26 cellular contexts compared by ENCODE assay signal in genomic region chr11:74009230-74009547, GRCh38. TPM values are rescaled to one million over a fixed set of nuclear protein-coding genes. Genes with fewer than 3 reads are reported as not detected.
A peak's percentile ranks its signal among the peaks of the same experiment; 100 is the strongest.
DNase-seq lines count a peak whose midpoint lies in the region; ATAC-seq and TF ChIP-seq lines count a peak whose summit lies in the region.
"Had no signal": no experiment of that assay in that cellular context is flagged by ENCODE, and none has a peak within 500 bp of the region (broad histone marks: within the 10 kb centered on the region; RNA-seq: fewer than 3 reads in every experiment).

No MANE protein-coding gene starts in this region.

- no peak overlapping the region for H3K4me3 ChIP-seq in BLaER1
- H3K4me3 ChIP-seq in naive thymus-derived CD4-positive, alpha-beta T cell (ENCODE audit: low read length), result no peak overlapping the region
- H3K4me3 ChIP-seq: HAP-1, K562, neural progenitor cell, prostate gland had no signal

- peak overlapping the region; percentile 36 for H3K27ac Mint-ChIP-seq in T-helper 2 cell treated with Interferon-gamma antibody and Interleukin-4, amounts not matched to agents 5 μg/mL and 100 μg/mL, for 36 hours
- peak overlapping the region; percentile 89 for H3K27ac Mint-ChIP-seq in activated T-helper 1 cell treated with anti-CD3 and anti-CD28 coated beads, Interleukin-12 subunit alpha, Interleukin-12 subunit beta, Interleukin-2, Interleukin-4 antibody, amounts not matched to agents 30 ng/mL and 10 ng/mL and 1 ng/mL, durations not matched to agents 14 hours and 24 hours and 36 hours
- H3K27ac Mint-ChIP-seq in naive thymus-derived CD4-positive, alpha-beta T cell, result peak overlapping the region; percentile 76 to 96 (median 89)
- H3K27ac Mint-ChIP-seq: neural progenitor cell, WTC11 had no signal

- CTCF ChIA-PET in naive thymus-derived CD4-positive, alpha-beta T cell (lab: Charles Lee), result no interaction called here
- CTCF ChIA-PET in GM10248 (lab: Yijun Ruan, JAX), result interaction anchor here (1.0 to 1.3 kb wide), 2 partner anchors 12 to 38 kb away, joined by 3 to 4 read pairs; no protein-coding TSS in a partner anchor

- H3K27me3 ChIP-seq in BLaER1, result no peaks in the 10 kb centered on the region
- H3K27me3 ChIP-seq in naive thymus-derived CD4-positive, alpha-beta T cell (ENCODE audit: control insufficient read depth in 2 of 2, insufficient read depth in 2 of 2, low read length in 2 of 2), result no peaks in the 10 kb centered on the region
- H3K27me3 ChIP-seq: neural progenitor cell had no signal

- POLR2A ChIA-PET in naive thymus-derived CD4-positive, alpha-beta T cell (lab: Charles Lee), result interaction anchor here (0.6 to 13.4 kb wide), 6 partner anchors 14 to 49 kb away, joined by 3 to 237 read pairs (median 13); partner anchors contain the start of gene UCP2
- POLR2A ChIA-PET in GM10248 (lab: Yijun Ruan, JAX), result interaction anchor here (1.5 kb wide), 1 partner anchor 11 kb away, joined by 3 read pairs; no protein-coding TSS in a partner anchor

- H3K4me3 Mint-ChIP-seq in T-helper 2 cell treated with Interferon-gamma antibody and Interleukin-4, amounts not matched to agents 5 μg/mL and 100 μg/mL, for 36 hours, result no peak overlapping the region
- H3K4me3 Mint-ChIP-seq in activated T-helper 1 cell treated with anti-CD3 and anti-CD28 coated beads, Interleukin-12 subunit alpha, Interleukin-12 subunit beta, Interleukin-2, Interleukin-4 antibody, amounts not matched to agents 30 ng/mL and 10 ng/mL and 1 ng/mL, durations not matched to agents 14 hours and 24 hours and 36 hours, result no peak overlapping the region
- H3K4me3 Mint-ChIP-seq in naive thymus-derived CD4-positive, alpha-beta T cell, result peak overlapping the region in 6 of 10 donors; percentile 23 to 66 (median 38)
- H3K4me3 Mint-ChIP-seq: neural progenitor cell, WTC11 had no signal

- peaks cover 22% of the 10 kb centered on the region for H3K36me3 ChIP-seq in BLaER1
- no peaks in the 10 kb centered on the region for H3K36me3 ChIP-seq in naive thymus-derived CD4-positive, alpha-beta T cell (ENCODE audit: control insufficient read depth in 2 of 3, insufficient read depth in 3 of 3, low read length in 3 of 3)
- H3K36me3 ChIP-seq: HAP-1, neural progenitor cell, prostate gland had no signal

- no peak for ATAC-seq in naive thymus-derived CD4-positive, alpha-beta T cell
- ATAC-seq in HG03139 (IDR thresholded peaks at IDR 0.05; ENCODE audit: unreplicated experiment), result no peak
- ATAC-seq: K562, WTC11 had no signal

- H3K9me3 ChIP-seq in BLaER1, result no peaks in the 10 kb centered on the region
- no peaks in the 10 kb centered on the region for H3K9me3 ChIP-seq in naive thymus-derived CD4-positive, alpha-beta T cell (ENCODE audit: control insufficient read depth in 2 of 3, low read length in 3 of 3)
- H3K9me3 ChIP-seq: HAP-1, prostate gland had no signal

- H3K4me2 ChIP-seq in BLaER1, result peak overlapping the region; percentile 52
- H3K4me2 ChIP-seq: neural progenitor cell had no signal

- H4K20me1 ChIP-seq in BLaER1, result no peaks in the 10 kb centered on the region

- no peaks in the 10 kb centered on the region for H3K9me3 Mint-ChIP-seq in T-helper 2 cell treated with Interferon-gamma antibody and Interleukin-4, amounts not matched to agents 5 μg/mL and 100 μg/mL, for 36 hours
- no peaks in the 10 kb centered on the region for H3K9me3 Mint-ChIP-seq in activated T-helper 1 cell treated with anti-CD3 and anti-CD28 coated beads, Interleukin-12 subunit alpha, Interleukin-12 subunit beta, Interleukin-2, Interleukin-4 antibody, amounts not matched to agents 30 ng/mL and 10 ng/mL and 1 ng/mL, durations not matched to agents 14 hours and 24 hours and 36 hours
- no peaks in the 10 kb centered on the region for H3K9me3 Mint-ChIP-seq in naive thymus-derived CD4-positive, alpha-beta T cell
- H3K9me3 Mint-ChIP-seq: neural progenitor cell, WTC11 had no signal

- DNase-seq in T-helper 2 cell treated with Interferon-gamma antibody and Interleukin-4, amounts not matched to agents 5 μg/mL and 100 μg/mL, for 36 hours (ENCODE audit: low spot score), result no peak
- DNase-seq in T-helper 2 cell, result no peak
- DNase-seq in activated T-helper 1 cell treated with anti-CD3 and anti-CD28 coated beads, Interleukin-12 subunit alpha, Interleukin-12 subunit beta, Interleukin-2, Interleukin-4 antibody, amounts not matched to agents 30 ng/mL and 10 ng/mL and 1 ng/mL, durations not matched to agents 14 hours and 24 hours and 36 hours (ENCODE audit: low spot score), result no peak
- DNase-seq in naive thymus-derived CD4-positive, alpha-beta T cell, result no peak
- DNase-seq in GM10248 (ENCODE audit: extremely low spot score), result no peak
- DNase-seq in D341Med (ENCODE audit: low spot score), result no peak
- DNase-seq: 8988T; AML-193; anterior cingulate cortex; caudate nucleus; kidney; mesendoderm; NCI-H1930; NCI-H345; SIG-M5; stimulated activated CD4-positive, alpha-beta T cell treated with anti-CD3 and anti-CD28 coated beads, Interleukin-4, amount 100 ng/mL, for 1 hour had no signal

- intact Hi-C loops in activated T-helper 1 cell treated with anti-CD3 and anti-CD28 coated beads, Interleukin-12 subunit alpha, Interleukin-12 subunit beta, Interleukin-2, Interleukin-4 antibody, amounts not matched to agents 30 ng/mL and 10 ng/mL and 1 ng/mL, durations not matched to agents 14 hours and 24 hours and 36 hours (cut with micrococcal nuclease), result no loop called here
- intact Hi-C loops in naive thymus-derived CD4-positive, alpha-beta T cell (cut with micrococcal nuclease), result no loop called here

- peaks cover 66% of the 10 kb centered on the region for H3K4me1 ChIP-seq in BLaER1
- H3K4me1 ChIP-seq in naive thymus-derived CD4-positive, alpha-beta T cell (ENCODE audit: control insufficient read depth in 2 of 2, insufficient read depth in 2 of 2, low read length in 2 of 2), result peaks cover 92 to 95% of the 10 kb centered on the region in 2 donors
- H3K4me1 ChIP-seq: HAP-1, neural progenitor cell, prostate gland had no signal

- no peak overlapping the region for H3K27ac ChIP-seq in BLaER1
- H3K27ac ChIP-seq in naive thymus-derived CD4-positive, alpha-beta T cell (ENCODE audit: low read depth, low read length), result peak overlapping the region; percentile 48
- H3K27ac ChIP-seq: neural progenitor cell, prostate gland had no signal

- H3K4me1 Mint-ChIP-seq in T-helper 2 cell treated with Interferon-gamma antibody and Interleukin-4, amounts not matched to agents 5 μg/mL and 100 μg/mL, for 36 hours (ENCODE audit: low read depth), result peaks cover 73% of the 10 kb centered on the region
- peaks cover 91% of the 10 kb centered on the region for H3K4me1 Mint-ChIP-seq in activated T-helper 1 cell treated with anti-CD3 and anti-CD28 coated beads, Interleukin-12 subunit alpha, Interleukin-12 subunit beta, Interleukin-2, Interleukin-4 antibody, amounts not matched to agents 30 ng/mL and 10 ng/mL and 1 ng/mL, durations not matched to agents 14 hours and 24 hours and 36 hours (ENCODE audit: low read depth)
- peaks cover 48 to 99% (median 87%) of the 10 kb centered on the region in 7 donors for H3K4me1 Mint-ChIP-seq in naive thymus-derived CD4-positive, alpha-beta T cell

- TF ChIP-seq CTCF in GM10248 (IDR thresholded peaks at IDR 0.05; ENCODE audit: control extremely low read depth, extremely low read depth, low read depth, missing control alignments), result no peak

- H3K9ac ChIP-seq in BLaER1, result 0 out of 2 replicates have a peak overlapping the region, but pooled peaks have one; percentile 28
- H3K9ac ChIP-seq: neural progenitor cell had no signal

- peaks cover 21% of the 10 kb centered on the region for H3K36me3 Mint-ChIP-seq in T-helper 2 cell treated with Interferon-gamma antibody and Interleukin-4, amounts not matched to agents 5 μg/mL and 100 μg/mL, for 36 hours (ENCODE audit: low read depth)
- peaks cover 16% of the 10 kb centered on the region for H3K36me3 Mint-ChIP-seq in activated T-helper 1 cell treated with anti-CD3 and anti-CD28 coated beads, Interleukin-12 subunit alpha, Interleukin-12 subunit beta, Interleukin-2, Interleukin-4 antibody, amounts not matched to agents 30 ng/mL and 10 ng/mL and 1 ng/mL, durations not matched to agents 14 hours and 24 hours and 36 hours (ENCODE audit: low read depth)
- H3K36me3 Mint-ChIP-seq in naive thymus-derived CD4-positive, alpha-beta T cell, result peaks cover 0 to 12% (median 0%) of the 10 kb centered on the region in 5 donors

- H3K27me3 Mint-ChIP-seq in T-helper 2 cell treated with Interferon-gamma antibody and Interleukin-4, amounts not matched to agents 5 μg/mL and 100 μg/mL, for 36 hours (ENCODE audit: low read depth), result no peaks in the 10 kb centered on the region
- no peaks in the 10 kb centered on the region for H3K27me3 Mint-ChIP-seq in activated T-helper 1 cell treated with anti-CD3 and anti-CD28 coated beads, Interleukin-12 subunit alpha, Interleukin-12 subunit beta, Interleukin-2, Interleukin-4 antibody, amounts not matched to agents 30 ng/mL and 10 ng/mL and 1 ng/mL, durations not matched to agents 14 hours and 24 hours and 36 hours (ENCODE audit: insufficient read depth)
- H3K27me3 Mint-ChIP-seq in naive thymus-derived CD4-positive, alpha-beta T cell, result no peaks in the 10 kb centered on the region

RNA-seq across cellular contexts. Expression of gene UCP3, which starts 0.3 kb away (rescaled TPM):
- total RNA-seq in activated T-helper 1 cell treated with anti-CD3 and anti-CD28 coated beads, Interleukin-12 subunit alpha, Interleukin-12 subunit beta, Interleukin-2, Interleukin-4 antibody, amounts not matched to agents 30 ng/mL and 10 ng/mL and 1 ng/mL, durations not matched to agents 14 hours and 24 hours and 36 hours, result 4.1 and 4.8 TPM in 2 replicates
- total RNA-seq in naive thymus-derived CD4-positive, alpha-beta T cell, result 10 to 100 TPM in 1 of 5 experiments, 1 to 10 TPM in 4; 3.8 to 10.5 (median 6.6) TPM
- polyA plus RNA-seq in naive thymus-derived CD4-positive, alpha-beta T cell, result under 1 TPM; 0.41 to 0.97 TPM

RNA-seq across cellular contexts. Expression of gene UCP2, which starts 26.5 kb away (rescaled TPM):
- total RNA-seq in activated T-helper 1 cell treated with anti-CD3 and anti-CD28 coated beads, Interleukin-12 subunit alpha, Interleukin-12 subunit beta, Interleukin-2, Interleukin-4 antibody, amounts not matched to agents 30 ng/mL and 10 ng/mL and 1 ng/mL, durations not matched to agents 14 hours and 24 hours and 36 hours, result 821 and 858 TPM in 2 replicates
- 100 to 1,000 TPM; 365 to 949 (median 395) TPM for total RNA-seq in naive thymus-derived CD4-positive, alpha-beta T cell
- polyA plus RNA-seq in naive thymus-derived CD4-positive, alpha-beta T cell, result 1,000 to 10,000 TPM; 1,221 to 1,411 TPM

RNA-seq across cellular contexts. Expression of gene DNAJB13, which starts 58.4 kb away (rescaled TPM):
- total RNA-seq in activated T-helper 1 cell treated with anti-CD3 and anti-CD28 coated beads, Interleukin-12 subunit alpha, Interleukin-12 subunit beta, Interleukin-2, Interleukin-4 antibody, amounts not matched to agents 30 ng/mL and 10 ng/mL and 1 ng/mL, durations not matched to agents 14 hours and 24 hours and 36 hours, result 0.29 and 0.64 TPM in 2 replicates
- under 1 TPM in 4 of 5 experiments, not detected in 1; 0.19 to 0.73 (median 0.44) TPM for total RNA-seq in naive thymus-derived CD4-positive, alpha-beta T cell
- polyA plus RNA-seq in naive thymus-derived CD4-positive, alpha-beta T cell, result under 1 TPM; 0.32 to 0.45 TPM
- total RNA-seq: frontal cortex, K562, subcutaneous adipose tissue had no signal
- polyA plus RNA-seq: esophagus had no signal

Comparison
In these comparisons a context has a peak if more than half of its experiments do, and no peak if none do; other contexts are left out.
1. H3K27ac Mint-ChIP-seq: peak in every context shown above with its lines; median percentile 89 in activated T-helper 1 cell treated with anti-CD3 and anti-CD28 coated beads, Interleukin-12 subunit alpha, Interleukin-12 subunit beta, Interleukin-2, Interleukin-4 antibody, amounts not matched to agents 30 ng/mL and 10 ng/mL and 1 ng/mL, durations not matched to agents 14 hours and 24 hours and 36 hours; 89 in naive thymus-derived CD4-positive, alpha-beta T cell; 36 in T-helper 2 cell treated with Interferon-gamma antibody and Interleukin-4, amounts not matched to agents 5 μg/mL and 100 μg/mL, for 36 hours.
2. H3K4me3 Mint-ChIP-seq: peak in naive thymus-derived CD4-positive, alpha-beta T cell (6 of 10); none in T-helper 2 cell treated with Interferon-gamma antibody and Interleukin-4, amounts not matched to agents 5 μg/mL and 100 μg/mL, for 36 hours (single experiment) and activated T-helper 1 cell treated with anti-CD3 and anti-CD28 coated beads, Interleukin-12 subunit alpha, Interleukin-12 subunit beta, Interleukin-2, Interleukin-4 antibody, amounts not matched to agents 30 ng/mL and 10 ng/mL and 1 ng/mL, durations not matched to agents 14 hours and 24 hours and 36 hours (single experiment).